Comparison of ENCODE assay signal across 12 cellular contexts in the genomic region with DNA sequence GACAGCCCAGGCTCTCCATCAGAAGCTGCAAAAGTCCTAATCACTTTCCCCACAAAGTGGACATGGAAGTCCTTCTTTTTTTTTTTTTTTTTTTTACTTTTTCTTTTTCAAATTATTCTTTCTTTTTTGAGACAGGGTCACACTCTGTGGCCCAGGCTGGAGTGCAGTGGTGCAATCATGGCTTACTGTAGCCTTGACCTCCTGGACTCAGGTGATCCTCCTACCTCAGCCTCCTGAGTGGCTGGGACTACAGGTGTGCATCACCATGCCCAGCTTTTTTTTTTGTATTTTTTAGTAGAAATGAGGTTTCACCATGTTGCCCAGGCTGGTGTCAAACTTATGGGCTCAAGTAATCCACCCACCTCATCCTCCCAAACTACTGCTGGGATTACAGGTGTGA.
"Had no signal": no experiment of that assay in that cellular context is flagged by ENCODE, and none has a peak within 500 bp of the region (broad histone marks: within the 10 kb centered on the region; RNA-seq: fewer than 3 reads in every experiment).

No MANE protein-coding gene starts in this region.

- H3K4me3 ChIP-seq: dorsolateral prefrontal cortex, esophagus muscularis mucosa, pancreas, smooth muscle cell had no signal

- H3K36me3 Mint-ChIP-seq: activated naive CD8-positive, alpha-beta T cell treated with anti-CD3 and anti-CD28 coated beads for 36 hours; stimulated activated effector memory CD8-positive, alpha-beta T cell treated with anti-CD3 and anti-CD28 coated beads, Interleukin-12 subunit alpha, Interleukin-12 subunit beta, amount 100 ng/mL, for 72 hours; type B pancreatic cell had no signal

- H3K36me3 ChIP-seq: esophagus muscularis mucosa, pancreas had no signal

- H3K4me1 Mint-ChIP-seq: neural crest cell had no signal

- DNase-seq: activated gamma-delta T cell treated with Interleukin-2 at 50 U/mL for 16 hours; activated naive CD8-positive, alpha-beta T cell treated with anti-CD3 and anti-CD28 coated beads for 36 hours; activated T-cell treated with anti-CD3 and anti-CD28 coated beads, Interleukin-2, amount 50 U/mL, for 72 hours; dorsolateral prefrontal cortex; pancreas; retina had no signal

- H3K27ac Mint-ChIP-seq: activated naive CD8-positive, alpha-beta T cell treated with anti-CD3 and anti-CD28 coated beads for 36 hours had no signal

- H3K27me3 Mint-ChIP-seq: type B pancreatic cell had no signal

- H3K27me3 ChIP-seq: dorsolateral prefrontal cortex, esophagus muscularis mucosa, pancreas had no signal

- H3K4me3 Mint-ChIP-seq: activated CD4-positive, alpha-beta memory T cell treated with anti-CD3 and anti-CD28 coated beads, Interleukin-2, amount 10 ng/mL, durations not matched to agents 7 days and 5 days; activated naive CD8-positive, alpha-beta T cell treated with anti-CD3 and anti-CD28 coated beads for 36 hours; neural crest cell; type B pancreatic cell had no signal

- H3K9me3 Mint-ChIP-seq: activated naive CD8-positive, alpha-beta T cell treated with anti-CD3 and anti-CD28 coated beads for 36 hours; activated T-cell treated with anti-CD3 and anti-CD28 coated beads, Interleukin-2, amount 50 U/mL, for 72 hours; neural crest cell; stimulated activated effector memory CD8-positive, alpha-beta T cell treated with anti-CD3 and anti-CD28 coated beads, Interleukin-12 subunit alpha, Interleukin-12 subunit beta, amount 100 ng/mL, for 72 hours; type B pancreatic cell had no signal

- H3K9me3 ChIP-seq: esophagus muscularis mucosa, pancreas had no signal
